11 cellular contexts compared by ENCODE assay signal in the genomic region with DNA sequence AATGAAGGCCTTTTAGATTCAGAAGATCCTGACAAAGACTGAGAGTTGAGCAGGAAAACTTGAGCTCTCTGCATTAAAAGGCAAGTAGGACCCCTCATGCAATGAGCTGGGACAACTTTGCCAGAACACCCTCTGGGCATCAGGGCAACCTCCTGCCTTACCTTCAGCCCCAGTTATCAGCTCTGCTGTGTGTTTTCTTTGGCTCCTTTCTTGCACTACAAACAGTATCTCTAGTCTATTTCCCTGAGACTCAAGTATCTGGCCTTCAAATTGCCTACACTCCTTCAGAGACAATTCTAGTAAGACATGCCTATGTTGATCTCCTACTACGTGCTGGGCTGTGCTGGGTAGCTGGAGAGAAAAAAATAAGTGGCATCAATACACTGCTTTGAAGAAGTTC.
"Had no signal": no experiment of that assay in that cellular context is flagged by ENCODE, and none has a peak within 500 bp of the region (broad histone marks: within the 10 kb centered on the region; RNA-seq: fewer than 3 reads in every experiment).

No MANE protein-coding gene starts in this region.

- ATAC-seq: GM23338, HCT116 had no signal

- DNase-seq: GM23248, GOT3, H7, H9, HCEC 1CT, HFFc6 had no signal

- H3K4me1 ChIP-seq: HAP-1 had no signal

- H3K36me3 ChIP-seq: HAP-1 had no signal

- FAIRE-seq: H1, H54 had no signal

- H3K4me3 ChIP-seq: GM23248, GM23338, HAP-1 had no signal

- H3K9me3 ChIP-seq: HAP-1 had no signal

- H3K27ac ChIP-seq: GM23248 had no signal
